1 cellular context compared by ENCODE assay signal in the genomic region with DNA sequence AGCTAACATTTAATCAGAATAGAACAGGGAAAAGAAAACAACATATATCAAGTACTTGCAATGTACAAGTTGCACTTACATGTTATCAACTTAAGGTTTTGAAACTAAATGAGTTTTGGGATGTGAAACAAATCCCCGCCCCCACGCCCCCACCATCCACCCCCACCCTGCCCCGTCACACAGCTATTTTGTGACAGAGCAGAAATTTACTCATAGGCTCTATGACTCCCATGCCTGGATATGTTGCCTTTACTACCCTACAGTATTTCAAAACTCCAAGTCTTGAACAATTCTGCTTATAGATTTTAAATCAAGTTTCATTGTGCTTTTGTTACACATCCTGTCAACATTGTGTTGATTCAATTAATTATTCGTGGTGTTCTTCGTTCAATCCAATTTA.
TF ChIP-seq lines count a peak whose summit lies in the region.

No MANE protein-coding gene starts in this region.

TF ChIP-seq in neural cell, 6 proteins besides CTCF, POLR2A, EP300 and RAD21:
- no peak for TF ChIP-seq POLR2AphosphoS5 (IDR thresholded peaks at IDR 0.05)
- no peak for TF ChIP-seq SMC3 (conservative IDR thresholded peaks at IDR 0.05; ENCODE audit: poor library complexity)
- TF ChIP-seq TAF1 (IDR thresholded peaks at IDR 0.05; ENCODE audit: low read depth): no peak
- TF ChIP-seq MXI1 (conservative IDR thresholded peaks at IDR 0.05; ENCODE audit: poor library complexity, severe bottlenecking): no peak
- TF ChIP-seq REST (IDR thresholded peaks at IDR 0.05; ENCODE audit: borderline replicate concordance): no peak
- no peak for TF ChIP-seq EZH2 (IDR thresholded peaks at IDR 0.05; ENCODE audit: borderline replicate concordance, insufficient read depth, low read length, poor library complexity, severe bottlenecking)
TF ChIP-seq in neural cell: peak in this region for 0.
